9 cellular contexts compared by ENCODE assay signal in genomic region chr16:67928561-67929364, GRCh38. TPM values are rescaled to one million over a fixed set of nuclear protein-coding genes. Genes with fewer than 3 reads are reported as not detected.
DNase-seq lines count a peak whose midpoint lies in the region; ATAC-seq and TF ChIP-seq lines count a peak whose summit lies in the region.
"Had no signal": no experiment of that assay in that cellular context is flagged by ENCODE, and none has a peak within 500 bp of the region (broad histone marks: within the 10 kb centered on the region; RNA-seq: fewer than 3 reads in every experiment).

No MANE protein-coding gene starts in this region.

- H3K36me3 Mint-ChIP-seq in endodermal cell (ENCODE audit: low read depth): peaks cover 21% of the 10 kb centered on the region
- H3K36me3 Mint-ChIP-seq in naive thymus-derived CD4-positive, alpha-beta T cell: peaks cover 0 to 10% (median 1%) of the 10 kb centered on the region in 5 donors
- peaks cover 36% of the 10 kb centered on the region for H3K36me3 Mint-ChIP-seq in stimulated activated memory B cell treated with anti-CD40 and anti-IgM and Interleukin-4, amounts not matched to agents 10 μg/mL and 1 μg/mL and 100 μg/mL, for 72 hours
- H3K36me3 Mint-ChIP-seq: activated naive CD8-positive, alpha-beta T cell had no signal

- POLR2A ChIA-PET in naive thymus-derived CD4-positive, alpha-beta T cell (lab: Charles Lee): interaction anchor here (0.6 to 1.0 kb wide), 4 partner anchors 21 to 112 kb away, joined by 3 to 4 read pairs (median 3); partner anchors contain the start of gene CENPT

- no peaks in the 10 kb centered on the region for H3K27me3 ChIP-seq in endodermal cell (ENCODE audit: control insufficient read depth, insufficient read depth, low read length, poor library complexity, severe bottlenecking)
- H3K27me3 ChIP-seq in naive thymus-derived CD4-positive, alpha-beta T cell (ENCODE audit: control insufficient read depth in 2 of 2, insufficient read depth in 2 of 2, low read length in 2 of 2): no peaks in the 10 kb centered on the region

- WGBS in endodermal cell (ENCODE audit: insufficient coverage in 1 of 2, insufficient read length in 1 of 2), 2 experiments: 45 to 65% methylated on average over 6 to 16 of the region's 16 CpGs

- H3K27ac Mint-ChIP-seq in endodermal cell: no peak overlapping the region
- H3K27ac Mint-ChIP-seq in naive thymus-derived CD4-positive, alpha-beta T cell: peak overlapping the region in 4 of 9 donors; percentile 6 to 67 (median 56)
- H3K27ac Mint-ChIP-seq in stimulated activated memory B cell treated with anti-CD40 and anti-IgM and Interleukin-4, amounts not matched to agents 10 μg/mL and 1 μg/mL and 100 μg/mL, for 72 hours: no peak overlapping the region
- H3K27ac Mint-ChIP-seq: activated naive CD8-positive, alpha-beta T cell had no signal

- peaks cover 15% of the 10 kb centered on the region for H3K36me3 ChIP-seq in endodermal cell (ENCODE audit: control insufficient read depth, insufficient read depth, low read length)
- peaks cover 3 to 61% (median 5%) of the 10 kb centered on the region in 3 experiments for H3K36me3 ChIP-seq in naive thymus-derived CD4-positive, alpha-beta T cell (ENCODE audit: control insufficient read depth in 2 of 3, insufficient read depth in 3 of 3, low read length in 3 of 3)

- intact Hi-C loops in naive thymus-derived CD4-positive, alpha-beta T cell (cut with micrococcal nuclease): loop anchor here (1.0 kb wide), 4 partner anchors 45 to 407 kb away; no protein-coding TSS in a partner anchor

- ATAC-seq in HG02885 (IDR thresholded peaks at IDR 0.05; ENCODE audit: poor library complexity, unreplicated experiment): peak; percentile 48
- peak; percentile 86 for ATAC-seq in naive thymus-derived CD4-positive, alpha-beta T cell
- ATAC-seq in stimulated activated memory B cell treated with anti-CD40 and anti-IgM and Interleukin-4, amounts not matched to agents 10 μg/mL and 1 μg/mL and 100 μg/mL, for 72 hours: peak; percentile 84
- no peak for ATAC-seq in HG03460 (IDR thresholded peaks at IDR 0.05; ENCODE audit: unreplicated experiment)

- no peaks in the 10 kb centered on the region for H3K27me3 Mint-ChIP-seq in endodermal cell (ENCODE audit: insufficient read depth)
- H3K27me3 Mint-ChIP-seq in naive thymus-derived CD4-positive, alpha-beta T cell: no peaks in the 10 kb centered on the region
- no peaks in the 10 kb centered on the region for H3K27me3 Mint-ChIP-seq in stimulated activated memory B cell treated with anti-CD40 and anti-IgM and Interleukin-4, amounts not matched to agents 10 μg/mL and 1 μg/mL and 100 μg/mL, for 72 hours
- H3K27me3 Mint-ChIP-seq: activated naive CD8-positive, alpha-beta T cell had no signal

- no peak overlapping the region for H3K4me3 Mint-ChIP-seq in endodermal cell
- peak overlapping the region in 1 of 10 donors; percentile 45 for H3K4me3 Mint-ChIP-seq in naive thymus-derived CD4-positive, alpha-beta T cell
- H3K4me3 Mint-ChIP-seq in stimulated activated memory B cell treated with anti-CD40 and anti-IgM and Interleukin-4, amounts not matched to agents 10 μg/mL and 1 μg/mL and 100 μg/mL, for 72 hours: no peak overlapping the region
- H3K4me3 Mint-ChIP-seq: activated naive CD8-positive, alpha-beta T cell had no signal

- peak; percentile 93 for TF ChIP-seq CTCF in endodermal cell (conservative IDR thresholded peaks at IDR 0.05)

- H3K9me3 Mint-ChIP-seq in endodermal cell: no peaks in the 10 kb centered on the region
- no peaks in the 10 kb centered on the region for H3K9me3 Mint-ChIP-seq in naive thymus-derived CD4-positive, alpha-beta T cell
- H3K9me3 Mint-ChIP-seq in stimulated activated memory B cell treated with anti-CD40 and anti-IgM and Interleukin-4, amounts not matched to agents 10 μg/mL and 1 μg/mL and 100 μg/mL, for 72 hours: no peaks in the 10 kb centered on the region

- DNase-seq in DMS 273 treated with DMSO at 0.1 percent for 48 hours (lab: John Stamatoyannopoulos, UW) (peak; percentile 28), NOMO-1 treated with DMSO at 0.1 percent for 48 hours (lab: John Stamatoyannopoulos, UW; ENCODE audit: unreplicated experiment) (peak; percentile 35), endodermal cell (peak; percentile 92)
- peak in 2 of 3 experiments; percentile 49 to 56 for DNase-seq in activated CD8-positive, alpha-beta memory T cell treated with anti-CD3 and anti-CD28 coated beads for 48 hours (ENCODE audit: low read depth in 2 of 3, low spot score in 2 of 3)
- DNase-seq in naive thymus-derived CD4-positive, alpha-beta T cell: peak; percentile 53 to 77 (median 73)

- CTCF ChIA-PET in naive thymus-derived CD4-positive, alpha-beta T cell (lab: Charles Lee): interaction anchor here (0.6 to 2.2 kb wide), 7 partner anchors 10 to 408 kb away, joined by 3 to 16 read pairs (median 3); partner anchors contain the start of gene NRN1L

- no peaks in the 10 kb centered on the region for H3K4me1 ChIP-seq in endodermal cell (ENCODE audit: control insufficient read depth, insufficient read depth, low read length)
- H3K4me1 ChIP-seq in naive thymus-derived CD4-positive, alpha-beta T cell (ENCODE audit: control insufficient read depth in 2 of 2, insufficient read depth in 2 of 2, low read length in 2 of 2): no peaks in the 10 kb centered on the region

- no peak overlapping the region for H3K9ac ChIP-seq in endodermal cell (ENCODE audit: extremely low read depth, low read length, poor library complexity, severe bottlenecking)

- no peaks in the 10 kb centered on the region for H3K9me3 ChIP-seq in endodermal cell (ENCODE audit: control insufficient read depth, low read length)
- no peaks in the 10 kb centered on the region for H3K9me3 ChIP-seq in naive thymus-derived CD4-positive, alpha-beta T cell (ENCODE audit: control insufficient read depth in 2 of 3, low read length in 3 of 3)

- no peak overlapping the region for H3K27ac ChIP-seq in endodermal cell (ENCODE audit: low read depth, low read length)
- H3K27ac ChIP-seq in naive thymus-derived CD4-positive, alpha-beta T cell (ENCODE audit: low read depth, low read length): no peak overlapping the region

- H3K4me1 Mint-ChIP-seq in endodermal cell: peaks cover 12% of the 10 kb centered on the region
- H3K4me1 Mint-ChIP-seq in naive thymus-derived CD4-positive, alpha-beta T cell: peaks cover 0 to 10% (median 7%) of the 10 kb centered on the region in 7 donors
- peaks cover 40% of the 10 kb centered on the region for H3K4me1 Mint-ChIP-seq in stimulated activated memory B cell treated with anti-CD40 and anti-IgM and Interleukin-4, amounts not matched to agents 10 μg/mL and 1 μg/mL and 100 μg/mL, for 72 hours

- H3K4me3 ChIP-seq in endodermal cell (ENCODE audit: low read length): no peak overlapping the region
- H3K4me3 ChIP-seq in naive thymus-derived CD4-positive, alpha-beta T cell (ENCODE audit: low read length): no peak overlapping the region

RNA-seq across cellular contexts. Expression of gene CTRL, which starts 2.9 kb away (rescaled TPM):
- total RNA-seq in endodermal cell: 1 to 10 TPM in 1 of 2 donors, under 1 TPM in 1; 0.66 to 2.3 TPM
- 1.6 TPM for polyA plus RNA-seq in endodermal cell (2013, experiment 1 of 2)
- 1.1 TPM for polyA plus RNA-seq in endodermal cell (2013, experiment 2 of 2)
- total RNA-seq in naive thymus-derived CD4-positive, alpha-beta T cell: 10 to 100 TPM in 2 of 5 experiments, 1 to 10 TPM in 3; 7.9 to 15.1 (median 9.3) TPM
- 1 to 10 TPM; 1.3 to 2.5 TPM for polyA plus RNA-seq in naive thymus-derived CD4-positive, alpha-beta T cell

RNA-seq across cellular contexts. Expression of gene PSMB10, which starts 7.9 kb away (rescaled TPM):
- total RNA-seq in endodermal cell: 10 to 100 TPM; 15.5 to 16.5 TPM
- polyA plus RNA-seq in endodermal cell (2013, experiment 1 of 2): 15.1 TPM
- 16.7 TPM for polyA plus RNA-seq in endodermal cell (2013, experiment 2 of 2)
- total RNA-seq in naive thymus-derived CD4-positive, alpha-beta T cell: 100 to 1,000 TPM; 101 to 370 (median 142) TPM
- polyA plus RNA-seq in naive thymus-derived CD4-positive, alpha-beta T cell: 100 to 1,000 TPM; 522 to 542 TPM

RNA-seq across cellular contexts. Expression of gene LCAT, which starts 15.2 kb away (rescaled TPM):
- 10 to 100 TPM in 1 of 2 donors, 1 to 10 TPM in 1; 8.4 to 14.3 TPM for total RNA-seq in endodermal cell
- 8.7 TPM for polyA plus RNA-seq in endodermal cell (2013, experiment 1 of 2)
- 9.7 TPM for polyA plus RNA-seq in endodermal cell (2013, experiment 2 of 2)
- total RNA-seq in naive thymus-derived CD4-positive, alpha-beta T cell: 10 to 100 TPM in 4 of 5 experiments, 1 to 10 TPM in 1; 9.4 to 23.6 (median 19.6) TPM
- 1 to 10 TPM in 1 of 2 donors, under 1 TPM in 1; 0.33 to 1.5 TPM for polyA plus RNA-seq in naive thymus-derived CD4-positive, alpha-beta T cell

RNA-seq across cellular contexts. Expression of gene PSKH1, which starts 35.7 kb away (rescaled TPM):
- total RNA-seq in endodermal cell: 10 to 100 TPM; 32.1 to 37.4 TPM
- polyA plus RNA-seq in endodermal cell (2013, experiment 1 of 2): 31.9 TPM
- polyA plus RNA-seq in endodermal cell (2013, experiment 2 of 2): 25.4 TPM
- total RNA-seq in naive thymus-derived CD4-positive, alpha-beta T cell: 10 to 100 TPM; 18.0 to 28.5 (median 23.3) TPM
- polyA plus RNA-seq in naive thymus-derived CD4-positive, alpha-beta T cell: 10 to 100 TPM; 20.7 to 34.0 TPM

RNA-seq across cellular contexts. Expression of gene SLC12A4, which starts 39.7 kb away (rescaled TPM):
- 10 to 100 TPM; 37.9 to 43.4 TPM for total RNA-seq in endodermal cell
- 21.2 TPM for polyA plus RNA-seq in endodermal cell (2013, experiment 1 of 2)
- 18.5 TPM for polyA plus RNA-seq in endodermal cell (2013, experiment 2 of 2)
- 10 to 100 TPM; 22.8 to 44.4 (median 31.3) TPM for total RNA-seq in naive thymus-derived CD4-positive, alpha-beta T cell
- 1 to 10 TPM; 3.8 to 8.0 TPM for polyA plus RNA-seq in naive thymus-derived CD4-positive, alpha-beta T cell

Comparison
In these comparisons a context has a peak if more than half of its experiments do, and no peak if none do; other contexts are left out.
1. DNase-seq: peak in every context shown above with its lines; median percentile 92 in endodermal cell; 73 in naive thymus-derived CD4-positive, alpha-beta T cell; 52 in activated CD8-positive, alpha-beta memory T cell treated with anti-CD3 and anti-CD28 coated beads for 48 hours; 35 in NOMO-1 treated with DMSO at 0.1 percent for 48 hours; 28 in DMS 273 treated with DMSO at 0.1 percent for 48 hours.
2. RNA of gene PSMB10, which starts 7.9 kb away (total RNA-seq): 101 to 370 TPM in naive thymus-derived CD4-positive, alpha-beta T cell; 15.5 to 16.5 TPM in endodermal cell; every median in the first group is over 4 times any median in the second.